12 cellular contexts compared by ENCODE assay signal in the genomic region with DNA sequence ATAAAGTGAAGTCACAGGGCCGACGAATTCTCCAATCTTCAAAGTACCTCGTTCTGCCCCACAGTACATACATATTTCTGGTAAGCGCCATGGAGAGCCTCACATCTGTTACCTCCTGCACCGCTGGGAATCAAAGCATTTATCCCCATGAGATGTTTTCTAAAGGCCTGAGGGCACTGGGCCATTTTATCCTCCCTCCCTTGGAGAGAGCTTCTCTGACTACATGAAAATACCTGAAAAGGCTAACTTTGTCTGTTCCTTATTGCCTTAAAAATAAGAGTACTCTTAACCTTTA.
"Had no signal": no experiment of that assay in that cellular context is flagged by ENCODE, and none has a peak within 500 bp of the region (broad histone marks: within the 10 kb centered on the region; RNA-seq: fewer than 3 reads in every experiment).

No MANE protein-coding gene starts in this region.

- DNase-seq: activated CD4-positive, alpha-beta T cell treated with anti-CD3 and anti-CD28 coated beads, Interleukin-2, amount 50 U/mL, for 4 hours; activated effector memory CD4-positive, alpha-beta T cell treated with Interleukin-2 at 50 U/mL for 16 hours; activated T-cell treated with anti-CD3 and anti-CD28 coated beads, Interleukin-2, amount 50 U/mL, for 24 hours; amniotic stem cell; effector memory CD8-positive, alpha-beta T cell; hypothalamus; lower lobe of right lung; midbrain; naive thymus-derived CD8-positive, alpha-beta T cell; occipital lobe; right lobe of liver; stimulated activated CD4-positive, alpha-beta T cell treated with anti-CD3 and anti-CD28 coated beads, Interleukin-2, amount 100 ng/mL, for 48 hours had no signal

- H3K27ac ChIP-seq: lower lobe of right lung, right lobe of liver had no signal

- H3K9me3 ChIP-seq: lower lobe of right lung, right lobe of liver had no signal

- H3K27me3 ChIP-seq: right lobe of liver had no signal

- H3K4me3 ChIP-seq: lower lobe of right lung, right lobe of liver had no signal

- H3K36me3 ChIP-seq: lower lobe of right lung, right lobe of liver had no signal

- H3K4me1 ChIP-seq: lower lobe of right lung had no signal
